Comparison of ENCODE assay signal across 13 cellular contexts in genomic region chr2:120919771-120920437, GRCh38.
A peak's percentile ranks its signal among the peaks of the same experiment; 100 is the strongest.
DNase-seq lines count a peak whose midpoint lies in the region; ATAC-seq and TF ChIP-seq lines count a peak whose summit lies in the region.
"Had no signal": no experiment of that assay in that cellular context is flagged by ENCODE, and none has a peak within 500 bp of the region (broad histone marks: within the 10 kb centered on the region; RNA-seq: fewer than 3 reads in every experiment).

No MANE protein-coding gene starts in this region.

- H3K9me3 ChIP-seq in Caco-2: no peaks in the 10 kb centered on the region
- H3K9me3 ChIP-seq: BE2C had no signal

- H3K36me3 ChIP-seq in Caco-2 (ENCODE audit: control insufficient read depth, insufficient read depth, low read length): no peaks in the 10 kb centered on the region
- H3K36me3 ChIP-seq: BE2C had no signal

- peaks cover 11% of the 10 kb centered on the region for H3K4me1 ChIP-seq in Caco-2

- intact Hi-C loops in Caco-2 (cut with micrococcal nuclease; ENCODE audit: unreplicated experiment): no loop called here
- intact Hi-C loops in Right ventricle myocardium superior (cut with DNase I): no loop called here
- intact Hi-C loops in posterior vena cava (cut with DNase I): loop anchor here in 1 of 2 donors (10.0 kb wide), 1 partner anchor 115 kb away; no protein-coding TSS in a partner anchor

- BruUV-seq in Caco-2 (replicated peaks; lab: Mats Ljungman, UMichigan): no TSS peak

- H3K27me3 Mint-ChIP-seq in Caco-2 (ENCODE audit: insufficient read depth, unreplicated experiment) (no peaks in the 10 kb centered on the region), WTC11 (ENCODE audit: low read depth) (no peaks in the 10 kb centered on the region)

- POLR2A ChIA-PET in Caco-2 (lab: Charles Lee): no interaction called here
- POLR2A ChIA-PET in WTC11 (lab: Charles Lee): no interaction called here

- H3K4me1 Mint-ChIP-seq in Caco-2 (ENCODE audit: low read depth, unreplicated experiment) (peaks cover 12% of the 10 kb centered on the region), WTC11 (peaks cover 8% of the 10 kb centered on the region)

- H3K4me3 Mint-ChIP-seq in Caco-2 (ENCODE audit: unreplicated experiment) (no peak overlapping the region), WTC11 (no peak overlapping the region)

- H3K36me3 Mint-ChIP-seq in Caco-2 (ENCODE audit: insufficient read depth, unreplicated experiment) (peaks cover 4% of the 10 kb centered on the region), WTC11 (no peaks in the 10 kb centered on the region)

- CTCF ChIA-PET in Caco-2 (lab: Charles Lee): no interaction called here
- CTCF ChIA-PET in WTC11 (lab: Charles Lee): interaction anchor here (1.4 kb wide), 1 partner anchor 39 kb away, joined by 3 read pairs; no protein-coding TSS in a partner anchor

- H3K9me3 Mint-ChIP-seq in Caco-2 (ENCODE audit: unreplicated experiment): no peaks in the 10 kb centered on the region
- H3K9me3 Mint-ChIP-seq in WTC11: no peaks in the 10 kb centered on the region

- no peaks in the 10 kb centered on the region for H3K27me3 ChIP-seq in Caco-2 (replicated peaks; ENCODE audit: control insufficient read depth, insufficient read depth, low read length)
- H3K27me3 ChIP-seq: BE2C had no signal

- DNase-seq in Caco-2 (no peak), WTC11 (ENCODE audit: low spot score) (no peak), Right ventricle myocardium superior (peak; percentile 70), posterior vena cava (ENCODE audit: low spot score) (peak; percentile 92), NCI-H1105 treated with DMSO at 0.1 percent for 48 hours (lab: John Stamatoyannopoulos, UW) (no peak), LoVo (ENCODE audit: low spot score) (no peak), NCI-H128 (lab: John Stamatoyannopoulos, UW; ENCODE audit: unreplicated experiment) (no peak)
- DNase-seq: activated CD4-positive, CD25-positive, alpha-beta regulatory T cell treated with anti-CD3 and anti-CD28 coated beads, Interleukin-2, amount 50 U/mL, for 72 hours; activated gamma-delta T cell; BE2C; SHP77 had no signal

- no peak for TF ChIP-seq CTCF in Caco-2 (IDR thresholded peaks at IDR 0.05; ENCODE audit: insufficient read depth in 1 of 2, low read depth in 1 of 2, low read length in 1 of 2, severe bottlenecking in 1 of 2, unreplicated experiment in 1 of 2)
- TF ChIP-seq CTCF in WTC11 (IDR thresholded peaks at IDR 0.05): no peak

- ATAC-seq in WTC11 (no peak), Right ventricle myocardium superior (ENCODE audit: poor library complexity) (peak; percentile 55), HG03025 (IDR thresholded peaks at IDR 0.05; ENCODE audit: low FRiP score, unreplicated experiment) (no peak)
- ATAC-seq: left colon had no signal

- no peak overlapping the region for H3K4me3 ChIP-seq in Caco-2 (ENCODE audit: low read depth, low read length)

- H3K27ac Mint-ChIP-seq in Caco-2 (ENCODE audit: unreplicated experiment) (peak overlapping the region; percentile 48), WTC11 (peak overlapping the region; percentile 54; the same call in 1 of the 2 replicates)

TF ChIP-seq in WTC11, 78 proteins besides CTCF, POLR2A, EP300 and RAD21:
- no peak for TF ChIP-seq PRRX2 (CRISPR knock-in tag; IDR thresholded peaks at IDR 0.05)
- TF ChIP-seq ZBTB43 (CRISPR knock-in tag; IDR thresholded peaks at IDR 0.05): no peak
- no peak for TF ChIP-seq GRHL2 (CRISPR knock-in tag; IDR thresholded peaks at IDR 0.05; ENCODE audit: insufficient replicate concordance, severe bottlenecking)
- TF ChIP-seq CREB1 (CRISPR knock-in tag; IDR thresholded peaks at IDR 0.05): no peak
- no peak for TF ChIP-seq KAT7 (CRISPR knock-in tag; IDR thresholded peaks at IDR 0.05; ENCODE audit: borderline replicate concordance)
- no peak for TF ChIP-seq ZNF416 (CRISPR knock-in tag; IDR thresholded peaks at IDR 0.05)
- no peak for TF ChIP-seq EMX1 (CRISPR knock-in tag; IDR thresholded peaks at IDR 0.05)
- TF ChIP-seq HMGA2 (CRISPR knock-in tag; IDR thresholded peaks at IDR 0.05): no peak
- TF ChIP-seq E2F1 (CRISPR knock-in tag; IDR thresholded peaks at IDR 0.05): no peak
- TF ChIP-seq ZNF232 (CRISPR knock-in tag; IDR thresholded peaks at IDR 0.05): no peak
- no peak for TF ChIP-seq ZNF425 (CRISPR knock-in tag; conservative IDR thresholded peaks at IDR 0.05)
- no peak for TF ChIP-seq PREB (CRISPR knock-in tag; IDR thresholded peaks at IDR 0.05; ENCODE audit: borderline replicate concordance)
- TF ChIP-seq TP53 (CRISPR knock-in tag; IDR thresholded peaks at IDR 0.05): no peak
- no peak for TF ChIP-seq TCF7 (CRISPR knock-in tag; IDR thresholded peaks at IDR 0.05; ENCODE audit: low read depth)
- TF ChIP-seq FOXK1 (CRISPR knock-in tag; IDR thresholded peaks at IDR 0.05): no peak
- no peak for TF ChIP-seq ERG (CRISPR knock-in tag; IDR thresholded peaks at IDR 0.05)
- TF ChIP-seq ZNF263 (CRISPR knock-in tag; IDR thresholded peaks at IDR 0.05; ENCODE audit: low read depth): no peak
- no peak for TF ChIP-seq NFE2L1 (CRISPR knock-in tag; IDR thresholded peaks at IDR 0.05)

Comparison
In these comparisons a context has a peak if more than half of its experiments do, and no peak if none do; other contexts are left out.
1. DNase-seq: peak in Right ventricle myocardium superior (single experiment) and posterior vena cava (single experiment); none in Caco-2 (0 of 2), WTC11 (single experiment), NCI-H1105 treated with DMSO at 0.1 percent for 48 hours (single experiment), LoVo (single experiment) and NCI-H128 (single experiment).